In genomic region chr18:76476665-76477561, GRCh38 we compare ENCODE assay signal across 8 cellular contexts. TPM values are rescaled to one million over a fixed set of nuclear protein-coding genes. Genes with fewer than 3 reads are reported as not detected.
DNase-seq lines count a peak whose midpoint lies in the region; ATAC-seq and TF ChIP-seq lines count a peak whose summit lies in the region.

No MANE protein-coding gene starts in this region.

- H3K4me1 Mint-ChIP-seq in activated naive CD8-positive, alpha-beta T cell treated with anti-CD3 and anti-CD28 coated beads for 36 hours, result peaks cover 37% of the 10 kb centered on the region
- no peaks in the 10 kb centered on the region for H3K4me1 Mint-ChIP-seq in activated CD8-positive, alpha-beta memory T cell treated with anti-CD3 and anti-CD28 coated beads, Interleukin-2, amount 10 ng/mL, durations not matched to agents 7 days and 5 days

- peak overlapping the region; percentile 40 for H3K4me3 Mint-ChIP-seq in activated naive CD8-positive, alpha-beta T cell treated with anti-CD3 and anti-CD28 coated beads for 36 hours
- H3K4me3 Mint-ChIP-seq in activated CD8-positive, alpha-beta memory T cell treated with anti-CD3 and anti-CD28 coated beads, Interleukin-2, amount 10 ng/mL, durations not matched to agents 7 days and 5 days, result no peak overlapping the region

- no peak for TF ChIP-seq CTCF in suprapubic skin (IDR thresholded peaks at IDR 0.05)
- no peak for TF ChIP-seq CTCF in lower leg skin (IDR thresholded peaks at IDR 0.05)
- TF ChIP-seq CTCF in BE2C (IDR thresholded peaks at IDR 0.05; ENCODE audit: low read depth, low read length), result no peak

- ATAC-seq in GM18867 (IDR thresholded peaks at IDR 0.05; ENCODE audit: unreplicated experiment), result peak; percentile 40
- peak; percentile 49 for ATAC-seq in HG03196 (IDR thresholded peaks at IDR 0.05; ENCODE audit: unreplicated experiment)
- ATAC-seq in activated CD8-positive, alpha-beta memory T cell treated with anti-CD3 and anti-CD28 coated beads, Interleukin-2, amount 10 ng/mL, durations not matched to agents 7 days and 5 days, result no peak

- H3K36me3 ChIP-seq in suprapubic skin, result no peaks in the 10 kb centered on the region
- H3K36me3 ChIP-seq in BE2C, result no peaks in the 10 kb centered on the region

- intact Hi-C loops in lower leg skin (cut with DNase I; ENCODE audit: low total_unique reads), result no loop called here

- no peak for DNase-seq in activated naive CD8-positive, alpha-beta T cell treated with anti-CD3 and anti-CD28 coated beads for 36 hours
- DNase-seq in iris pigment epithelial cell (ENCODE audit: low read depth) (peak; percentile 97), suprapubic skin (ENCODE audit: low spot score in 2 of 2) (no peak), lower leg skin (ENCODE audit: low spot score in 2 of 2) (no peak), BE2C (no peak)
- no peak for DNase-seq in activated CD8-positive, alpha-beta memory T cell treated with anti-CD3 and anti-CD28 coated beads, Interleukin-2, amount 10 ng/mL, durations not matched to agents 7 days and 5 days

- H3K4me3 ChIP-seq in suprapubic skin (peak overlapping the region; percentile 26), lower leg skin (ENCODE audit: low read depth, poor library complexity, severe bottlenecking) (no peak overlapping the region), BE2C (ENCODE audit: low read depth, low read length) (no peak overlapping the region)

- H3K4me1 ChIP-seq in suprapubic skin, result peaks cover 12% of the 10 kb centered on the region
- H3K4me1 ChIP-seq in BE2C, result no peaks in the 10 kb centered on the region

- WGBS in suprapubic skin, result 54% methylated on average over 16 of the region's 16 CpGs
- WGBS in lower leg skin, 2 donors, result 49 to 56% methylated on average over 16 of the region's 16 CpGs

- CTCF ChIA-PET in activated CD8-positive, alpha-beta memory T cell treated with anti-CD3 and anti-CD28 coated beads, Interleukin-2, amount 10 ng/mL, durations not matched to agents 7 days and 5 days (lab: Charles Lee), result no interaction called here

- H3K9me3 ChIP-seq in suprapubic skin, result no peaks in the 10 kb centered on the region
- no peaks in the 10 kb centered on the region for H3K9me3 ChIP-seq in BE2C

- no peak for TF ChIP-seq EP300 in suprapubic skin (IDR thresholded peaks at IDR 0.05)

- peak overlapping the region; percentile 74 for H3K27ac ChIP-seq in suprapubic skin

- H3K27me3 Mint-ChIP-seq in activated naive CD8-positive, alpha-beta T cell treated with anti-CD3 and anti-CD28 coated beads for 36 hours, result no peaks in the 10 kb centered on the region
- H3K27me3 Mint-ChIP-seq in activated CD8-positive, alpha-beta memory T cell treated with anti-CD3 and anti-CD28 coated beads, Interleukin-2, amount 10 ng/mL, durations not matched to agents 7 days and 5 days, result peaks cover 39% of the 10 kb centered on the region

- no peak overlapping the region for H3K27ac Mint-ChIP-seq in activated naive CD8-positive, alpha-beta T cell treated with anti-CD3 and anti-CD28 coated beads for 36 hours
- H3K27ac Mint-ChIP-seq in activated CD8-positive, alpha-beta memory T cell treated with anti-CD3 and anti-CD28 coated beads, Interleukin-2, amount 10 ng/mL, durations not matched to agents 7 days and 5 days, result no peak overlapping the region

- no peaks in the 10 kb centered on the region for H3K9me3 Mint-ChIP-seq in activated naive CD8-positive, alpha-beta T cell treated with anti-CD3 and anti-CD28 coated beads for 36 hours
- H3K9me3 Mint-ChIP-seq in activated CD8-positive, alpha-beta memory T cell treated with anti-CD3 and anti-CD28 coated beads, Interleukin-2, amount 10 ng/mL, durations not matched to agents 7 days and 5 days (ENCODE audit: low read depth), result no peaks in the 10 kb centered on the region

- TF ChIP-seq POLR2A in suprapubic skin (IDR thresholded peaks at IDR 0.05), result no peak
- no peak for TF ChIP-seq POLR2A in lower leg skin (IDR thresholded peaks at IDR 0.05)

- no peaks in the 10 kb centered on the region for H3K27me3 ChIP-seq in suprapubic skin
- H3K27me3 ChIP-seq in BE2C, result no peaks in the 10 kb centered on the region

- H3K36me3 Mint-ChIP-seq in activated naive CD8-positive, alpha-beta T cell treated with anti-CD3 and anti-CD28 coated beads for 36 hours, result peaks cover 6% of the 10 kb centered on the region
- H3K36me3 Mint-ChIP-seq in activated CD8-positive, alpha-beta memory T cell treated with anti-CD3 and anti-CD28 coated beads, Interleukin-2, amount 10 ng/mL, durations not matched to agents 7 days and 5 days, result no peaks in the 10 kb centered on the region

RNA-seq across cellular contexts. Expression of gene ZNF516, which starts 18.1 kb away (rescaled TPM):
- 1 to 10 TPM; 6.5 to 8.6 TPM for total RNA-seq in activated naive CD8-positive, alpha-beta T cell treated with anti-CD3 and anti-CD28 coated beads for 36 hours
- total RNA-seq in suprapubic skin (10 to 100 TPM; 20.5 to 55.4 (median 22.4) TPM), lower leg skin (10 to 100 TPM; 34.4 to 57.3 (median 39.5) TPM)
- 11.1 TPM for polyA plus RNA-seq in BE2C (2012; ENCODE audit: insufficient read depth, insufficient read length, low read depth)
- 1 to 10 TPM; 1.5 to 2.0 TPM for total RNA-seq in activated CD8-positive, alpha-beta memory T cell treated with anti-CD3 and anti-CD28 coated beads, Interleukin-2, amount 10 ng/mL, durations not matched to agents 7 days and 5 days
